In genomic region chr17:43591750-43592562, GRCh38 we compare ENCODE assay signal across 8 cellular contexts. TPM values are rescaled to one million over a fixed set of nuclear protein-coding genes. Genes with fewer than 3 reads are reported as not detected.
DNase-seq lines count a peak whose midpoint lies in the region; ATAC-seq, FAIRE-seq and TF ChIP-seq lines count a peak whose summit lies in the region.

No MANE protein-coding gene starts in this region.

- H3K4me1 ChIP-seq in osteoblast (ENCODE audit: insufficient read depth, low read length): peaks cover 29% of the 10 kb centered on the region

- peak overlapping the region; percentile 92 for H3K27ac ChIP-seq in osteoblast (ENCODE audit: low read depth, low read length)

- peak; percentile 66 for DNase-seq in AG09319 (ENCODE audit: extremely low read depth, low read depth)
- DNase-seq in T1000 (lab: John Stamatoyannopoulos, UW): peak; percentile 64
- peak; percentile 88 for DNase-seq in glomerular visceral epithelial cell (ENCODE audit: extremely low spot score)
- peak; percentile 95 for DNase-seq in osteoblast (ENCODE audit: insufficient read length, low spot score, missing footprints)
- DNase-seq in effector CD4-positive, alpha-beta T cell: no peak
- no peak for DNase-seq in GM12892 (ENCODE audit: insufficient read length)
- no peak for DNase-seq in NCI-H1048 (lab: John Stamatoyannopoulos, UW)

- FAIRE-seq in GM12892 (lab: Jason Lieb, UNC): no peak

- TF ChIP-seq CTCF in AG09319 (IDR thresholded peaks at IDR 0.05; ENCODE audit: low read depth, low read length) (peak; percentile 19), osteoblast (IDR thresholded peaks at IDR 0.05; ENCODE audit: extremely low read depth, low read depth, low read length) (no peak)

- peak overlapping the region; percentile 78 for H2AFZ ChIP-seq in osteoblast (ENCODE audit: low read length)

- no peaks in the 10 kb centered on the region for H3K36me3 ChIP-seq in osteoblast (ENCODE audit: insufficient read depth, low read length)

- H3K4me2 ChIP-seq in osteoblast (ENCODE audit: insufficient read depth, low read length): peak overlapping the region; percentile 77

- H3K79me2 ChIP-seq in osteoblast (ENCODE audit: insufficient read depth, low read length): no peaks in the 10 kb centered on the region

- ATAC-seq in GM19035 (IDR thresholded peaks at IDR 0.05; ENCODE audit: unreplicated experiment): no peak

- no peaks in the 10 kb centered on the region for H3K27me3 ChIP-seq in osteoblast (ENCODE audit: insufficient read depth, low read length)

- no peak for TF ChIP-seq POLR2A in GM12892 (IDR thresholded peaks at IDR 0.05; ENCODE audit: low read depth, low read length)

- peak overlapping the region; percentile 56 for H3K4me3 ChIP-seq in osteoblast (ENCODE audit: insufficient read depth, low read length)

- no peaks in the 10 kb centered on the region for H4K20me1 ChIP-seq in osteoblast (ENCODE audit: insufficient read depth, low read length)

- no peaks in the 10 kb centered on the region for H3K9me3 ChIP-seq in osteoblast (ENCODE audit: low read depth, low read length)

RNA-seq across cellular contexts. Expression of gene ETV4, which starts 45.8 kb away (rescaled TPM):
- total RNA-seq in osteoblast: 0.72 and 1.2 TPM in 2 replicates
- 4.1 TPM for polyA plus RNA-seq in GM12892 (2012; ENCODE audit: missing spikeins)

Comparison
In these comparisons a context has a peak if more than half of its experiments do, and no peak if none do; other contexts are left out.
1. DNase-seq: peak in AG09319 (single experiment), T1000 (single experiment), glomerular visceral epithelial cell (single experiment) and osteoblast (single experiment); none in effector CD4-positive, alpha-beta T cell (single experiment), GM12892 (single experiment) and NCI-H1048 (single experiment).